ENCODE assay signal across 24 cellular contexts in the genomic region with DNA sequence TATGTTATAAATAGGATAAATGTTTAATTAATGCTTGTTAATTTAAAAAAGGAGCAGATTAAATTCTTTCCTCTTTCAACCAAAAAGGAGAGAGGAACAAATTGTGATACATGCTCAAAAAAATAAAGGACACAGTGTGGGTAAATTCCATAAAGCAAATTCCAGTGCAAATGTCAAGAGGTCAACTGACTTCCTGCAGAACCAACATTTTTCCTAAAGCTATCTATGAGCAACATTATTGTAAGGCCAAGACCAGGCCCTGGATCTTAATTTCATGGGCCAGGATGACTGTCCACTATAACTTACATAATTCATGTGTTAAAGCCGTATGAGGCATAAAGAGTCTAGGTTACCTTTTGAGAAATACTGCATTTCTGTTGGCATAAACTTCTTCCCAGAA.
"Had no signal": no experiment of that assay in that cellular context is flagged by ENCODE, and none has a peak within 500 bp of the region (broad histone marks: within the 10 kb centered on the region; RNA-seq: fewer than 3 reads in every experiment).

No MANE protein-coding gene starts in this region.

- H3K27me3 Mint-ChIP-seq: dendritic cell treated with granulocyte-macrophage colony-stimulating factor and Interleukin-4, amounts not matched to agents 40 ng/mL and 50 ng/mL, for 4 days; effector memory CD8-positive, alpha-beta T cell had no signal

- H3K4me1 ChIP-seq: colonic mucosa, esophagus muscularis mucosa, esophagus squamous epithelium, gastrocnemius medialis, gastroesophageal sphincter, heart left ventricle, heart right ventricle had no signal

- H3K4me3 ChIP-seq: colonic mucosa, coronary artery, dorsolateral prefrontal cortex, esophagus muscularis mucosa, esophagus squamous epithelium, gastrocnemius medialis, gastroesophageal sphincter, heart left ventricle, heart right ventricle, hepatocyte had no signal

- DNase-seq: colonic mucosa; cortex of kidney; dermis blood vessel endothelial cell; dorsolateral prefrontal cortex; effector CD4-positive, alpha-beta T cell; effector CD8-positive, alpha-beta T cell; effector memory CD4-positive, alpha-beta T cell; effector memory CD8-positive, alpha-beta T cell; erythroblast; esophagus squamous epithelium; foreskin fibroblast; gastrocnemius medialis; glutamatergic neuron; head of caudate nucleus; heart left ventricle; heart right ventricle; hippocampal formation had no signal

- H3K27me3 ChIP-seq: colonic mucosa, esophagus muscularis mucosa, esophagus squamous epithelium, gastrocnemius medialis, gastroesophageal sphincter, heart left ventricle, heart right ventricle, hepatocyte had no signal

- H3K9me3 ChIP-seq: colonic mucosa, esophagus squamous epithelium, gastrocnemius medialis had no signal

- ATAC-seq: effector memory CD8-positive, alpha-beta T cell; esophagus mucosa; gastrocnemius medialis; gastroesophageal sphincter; heart left ventricle; heart right ventricle had no signal

- H3K9me3 Mint-ChIP-seq: dendritic cell treated with granulocyte-macrophage colony-stimulating factor and Interleukin-4, amounts not matched to agents 40 ng/mL and 50 ng/mL, for 4 days had no signal

- H3K36me3 ChIP-seq: colonic mucosa, esophagus muscularis mucosa, esophagus squamous epithelium, gastrocnemius medialis, gastroesophageal sphincter, heart left ventricle, heart right ventricle had no signal

- H3K27ac ChIP-seq: colonic mucosa, coronary artery, epithelial cell of prostate, esophagus muscularis mucosa, esophagus squamous epithelium, gastrocnemius medialis, gastroesophageal sphincter, heart left ventricle, heart right ventricle, hepatocyte had no signal

- H3K27ac Mint-ChIP-seq: dendritic cell treated with granulocyte-macrophage colony-stimulating factor and Interleukin-4, amounts not matched to agents 40 ng/mL and 50 ng/mL, for 4 days; effector memory CD8-positive, alpha-beta T cell had no signal

- H3K4me3 Mint-ChIP-seq: dendritic cell treated with granulocyte-macrophage colony-stimulating factor and Interleukin-4, amounts not matched to agents 40 ng/mL and 50 ng/mL, for 4 days; effector memory CD8-positive, alpha-beta T cell had no signal
